In genomic region chr5:18792145-18792544, GRCh38 we compare ENCODE assay signal across 1 cellular context.
TF ChIP-seq lines count a peak whose summit lies in the region.

No MANE protein-coding gene starts in this region.

TF ChIP-seq in K562, 482 proteins besides CTCF, POLR2A, EP300 and RAD21 (continued from another document):
- TF ChIP-seq CREB3 (tag; conservative IDR thresholded peaks at IDR 0.05; ENCODE audit: low read depth): peak; percentile 88
- TF ChIP-seq ZNF584 (CRISPR knock-in tag; IDR thresholded peaks at IDR 0.05; ENCODE audit: low read depth): no peak
- TF ChIP-seq DDX20 (tag; IDR thresholded peaks at IDR 0.05; ENCODE audit: low read depth): peak; percentile 68; the same call in 1 of the 2 replicates
- no peak for TF ChIP-seq PRPF4 (IDR thresholded peaks at IDR 0.05; ENCODE audit: insufficient read depth, low read depth, low read length, poor library complexity, severe bottlenecking)
- no peak for TF ChIP-seq KAT8 (IDR thresholded peaks at IDR 0.05; ENCODE audit: low read depth)
- TF ChIP-seq CREM (IDR thresholded peaks at IDR 0.05; ENCODE audit: low read depth): no peak
- TF ChIP-seq NCOA4 (IDR thresholded peaks at IDR 0.05; ENCODE audit: partially characterized antibody): no peak
- TF ChIP-seq ZNF644 (tag; IDR thresholded peaks at IDR 0.05; ENCODE audit: low read depth): peak; percentile 85
- no peak for TF ChIP-seq TRIM24 (IDR thresholded peaks at IDR 0.05)
- TF ChIP-seq STAG1 (CRISPR knock-in tag; IDR thresholded peaks at IDR 0.05; ENCODE audit: borderline replicate concordance): no peak
- TF ChIP-seq SMAD1 (IDR thresholded peaks at IDR 0.05; ENCODE audit: low read depth, low read length, partially characterized antibody): no peak
- TF ChIP-seq ETS2 (tag; IDR thresholded peaks at IDR 0.05; ENCODE audit: borderline replicate concordance, poor library complexity, severe bottlenecking): no peak
- TF ChIP-seq HDAC8 (tag; IDR thresholded peaks at IDR 0.05): no peak
- no peak for TF ChIP-seq BRD9 (IDR thresholded peaks at IDR 0.05; ENCODE audit: low read depth, partially characterized antibody)
- no peak for TF ChIP-seq MYC (IDR thresholded peaks at IDR 0.05; ENCODE audit: low read depth, low read length)
- no peak for TF ChIP-seq MYC (CRISPR knock-in tag; IDR thresholded peaks at IDR 0.05; ENCODE audit: borderline replicate concordance, low read depth)
- TF ChIP-seq MAFK (IDR thresholded peaks at IDR 0.05; ENCODE audit: low read length): peak; percentile 68
- TF ChIP-seq ZZZ3 (IDR thresholded peaks at IDR 0.05): no peak
- no peak for TF ChIP-seq JUN (IDR thresholded peaks at IDR 0.05; ENCODE audit: borderline replicate concordance, low read depth, low read length)
- no peak for TF ChIP-seq JUN (CRISPR knock-in tag; IDR thresholded peaks at IDR 0.05; ENCODE audit: borderline replicate concordance)
- no peak for TF ChIP-seq ATF3 (IDR thresholded peaks at IDR 0.05)
- TF ChIP-seq ATF3 (CRISPR knock-in tag; conservative IDR thresholded peaks at IDR 0.05): no peak
- no peak for TF ChIP-seq ELK1 (CRISPR knock-in tag; IDR thresholded peaks at IDR 0.05)
- peak; percentile 83 for TF ChIP-seq PTTG1 (tag; IDR thresholded peaks at IDR 0.05; ENCODE audit: low read depth)
- TF ChIP-seq ETV1 (tag; conservative IDR thresholded peaks at IDR 0.05; ENCODE audit: low read depth): peak; percentile 43; the same call in 1 of the 2 replicates
- TF ChIP-seq ZNF639 (CRISPR knock-in tag; conservative IDR thresholded peaks at IDR 0.05 in 1 of 2, IDR thresholded peaks at IDR 0.05 in 1 of 2): peak in 1 of 2 experiments; percentile 55; a peak in 1 of 4 replicates
- no peak for TF ChIP-seq ZEB2 (IDR thresholded peaks at IDR 0.05)
- peak; percentile 89 for TF ChIP-seq PTRF (tag; IDR thresholded peaks at IDR 0.05)
- TF ChIP-seq RNF2 (IDR thresholded peaks at IDR 0.05): no peak
- TF ChIP-seq ATF7 (IDR thresholded peaks at IDR 0.05): peak; percentile 29; the same call in 1 of the 2 replicates
- no peak for TF ChIP-seq ZFPM2 (CRISPR knock-in tag; IDR thresholded peaks at IDR 0.05)
- TF ChIP-seq ZFX (CRISPR knock-in tag; IDR thresholded peaks at IDR 0.05): peak; percentile 52
- TF ChIP-seq DMBX1 (CRISPR knock-in tag; IDR thresholded peaks at IDR 0.05; ENCODE audit: borderline replicate concordance): peak; percentile 97
- no peak for TF ChIP-seq PBX2 (CRISPR knock-in tag; IDR thresholded peaks at IDR 0.05; ENCODE audit: low read depth)
- TF ChIP-seq PBX2 (tag; conservative IDR thresholded peaks at IDR 0.05; ENCODE audit: low read depth): peak; percentile 42
- TF ChIP-seq IRF9 (tag; IDR thresholded peaks at IDR 0.05): peak; percentile 60; the same call in 1 of the 2 replicates
- TF ChIP-seq ZNF316 (IDR thresholded peaks at IDR 0.05): peak; percentile 92
- no peak for TF ChIP-seq ZNF609 (CRISPR knock-in tag; IDR thresholded peaks at IDR 0.05; ENCODE audit: borderline replicate concordance)
- no peak for TF ChIP-seq ZC3H8 (IDR thresholded peaks at IDR 0.05)
- TF ChIP-seq NFE2L1 (tag; IDR thresholded peaks at IDR 0.05; ENCODE audit: borderline replicate concordance, low read depth): peak; percentile 60
TF ChIP-seq in K562: peak in this region for 35.
